ENCODE assay signal across 33 cellular contexts in genomic region chrX:139924696-139925094, GRCh38. TPM values are rescaled to one million over a fixed set of nuclear protein-coding genes. Genes with fewer than 3 reads are reported as not detected.
"Had no signal": no experiment of that assay in that cellular context is flagged by ENCODE, and none has a peak within 500 bp of the region (broad histone marks: within the 10 kb centered on the region; RNA-seq: fewer than 3 reads in every experiment).

No MANE protein-coding gene starts in this region.

- H3K4me1 ChIP-seq: colonic mucosa, foreskin keratinocyte, left ventricle myocardium inferior, uterus had no signal

- H3K9me3 ChIP-seq: colonic mucosa, left ventricle myocardium inferior, neutrophil, sigmoid colon, transverse colon, uterus had no signal

- H3K27ac ChIP-seq: cardiac muscle cell, colonic mucosa, foreskin keratinocyte, left ventricle myocardium inferior, neutrophil, transverse colon, uterus had no signal

- H3K36me3 ChIP-seq: cardiac muscle cell, colonic mucosa, left ventricle myocardium inferior, neutrophil, sigmoid colon, transverse colon, uterus had no signal

- FAIRE-seq: islet of Langerhans had no signal

- H3K4me2 ChIP-seq: smooth muscle cell had no signal

- H3K27me3 ChIP-seq: cardiac muscle cell, colonic mucosa, foreskin keratinocyte, neutrophil, sigmoid colon, transverse colon, uterus had no signal

- DNase-seq: activated CD4-positive, CD25-positive, alpha-beta regulatory T cell; activated CD8-positive, alpha-beta memory T cell treated with anti-CD3 and anti-CD28 coated beads, Interleukin-2, amount 10 ng/mL, durations not matched to agents 7 days and 5 days; activated CD8-positive, alpha-beta T cell treated with anti-CD3 and anti-CD28 coated beads, Interleukin-2, amount 10 ng/mL, durations not matched to agents 7 days and 5 days; activated naive CD4-positive, alpha-beta T cell; activated T-cell treated with anti-CD3 and anti-CD28 coated beads, Interleukin-2, amount 50 U/mL, for 48 hours; aorta; cerebellar nuclear complex; colonic mucosa; effector memory CD8-positive, alpha-beta T cell; foreskin keratinocyte; glutamatergic neuron; left ventricle myocardium inferior; retina; sigmoid colon; stimulated activated CD4-positive, alpha-beta T cell treated with anti-CD3 and anti-CD28 coated beads, Interleukin-2, amount 100 ng/mL, for 24 hours; stimulated activated naive CD4-positive, alpha-beta T cell treated with Interleukin-2 at 50 U/mL for 16 hours; T-helper 1 cell; transverse colon; uterus had no signal

- H3K4me3 ChIP-seq: cardiac muscle cell, colonic mucosa, left ventricle myocardium inferior, lung, sigmoid colon, smooth muscle cell, transverse colon, uterus had no signal

- ATAC-seq: activated CD8-positive, alpha-beta memory T cell treated with anti-CD3 and anti-CD28 coated beads, Interleukin-2, amount 10 ng/mL, durations not matched to agents 7 days and 5 days; activated CD8-positive, alpha-beta T cell treated with anti-CD3 and anti-CD28 coated beads, Interleukin-2, amount 10 ng/mL, durations not matched to agents 7 days and 5 days; effector memory CD8-positive, alpha-beta T cell; foreskin keratinocyte had no signal

RNA-seq across cellular contexts. Expression of gene CXorf66, which starts 40.6 kb away (rescaled TPM):
- total RNA-seq: activated CD4-positive, alpha-beta T cell treated with anti-CD3 and anti-CD28 coated beads for 36 hours; activated CD8-positive, alpha-beta memory T cell treated with anti-CD3 and anti-CD28 coated beads, Interleukin-2, amount 10 ng/mL, durations not matched to agents 7 days and 5 days; activated CD8-positive, alpha-beta T cell treated with anti-CD3 and anti-CD28 coated beads, Interleukin-2, amount 10 ng/mL, durations not matched to agents 7 days and 5 days; activated T-helper 2 cell treated with anti-CD3 and anti-CD28 coated beads, Interferon-gamma antibody, Interleukin-2, Interleukin-4, amounts not matched to agents 10 μg/mL and 5 μg/mL and 100 μg/mL, durations not matched to agents 14 hours and 24 hours and 36 hours; aorta; cardiac muscle cell; colonic mucosa; fibroblast of lung; foreskin keratinocyte; left ventricle myocardium inferior; lung; mucosa of gallbladder; osteocyte; progenitor cell of endocrine pancreas; sigmoid colon; smooth muscle cell; temporal lobe; transverse colon; uterus had no signal
- polyA plus RNA-seq: adipose tissue, aorta, cardiac muscle cell, esophagus, fibroblast of lung, foreskin keratinocyte, lung, sigmoid colon, smooth muscle cell had no signal
